ENCODE assay signal across 16 cellular contexts in the genomic region with DNA sequence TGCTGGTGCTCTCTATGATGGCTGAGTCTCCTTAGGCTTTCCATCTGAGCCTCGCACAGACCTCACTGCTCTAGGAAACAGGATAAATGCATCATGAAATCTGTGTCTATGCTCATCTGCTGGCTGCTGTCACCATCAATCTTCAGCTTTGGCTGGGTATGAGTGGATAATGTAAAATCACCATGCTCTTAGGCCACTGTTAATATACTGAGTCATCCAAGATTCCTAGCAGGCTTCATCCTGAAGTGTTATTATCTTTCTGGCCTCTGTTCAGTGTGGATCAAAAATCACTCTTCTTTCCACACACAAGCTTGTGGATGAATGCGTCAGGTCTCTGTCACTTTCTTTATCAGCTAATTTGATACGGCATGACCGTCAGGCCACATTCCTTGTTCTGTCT.
DNase-seq lines count a peak whose midpoint lies in the region; ATAC-seq and TF ChIP-seq lines count a peak whose summit lies in the region.
"Had no signal": no experiment of that assay in that cellular context is flagged by ENCODE, and none has a peak within 500 bp of the region (broad histone marks: within the 10 kb centered on the region; RNA-seq: fewer than 3 reads in every experiment).

No MANE protein-coding gene starts in this region.

- H3K36me3 ChIP-seq in heart left ventricle (no peaks in the 10 kb centered on the region), gastroesophageal sphincter (no peaks in the 10 kb centered on the region)
- no peaks in the 10 kb centered on the region for H3K36me3 ChIP-seq in CD8-positive, alpha-beta memory T cell (ENCODE audit: insufficient read depth, low read length)
- H3K36me3 ChIP-seq: HAP-1, SJSA1 had no signal

- no peak for TF ChIP-seq EP300 in gastroesophageal sphincter (IDR thresholded peaks at IDR 0.05)

- H3K9me3 ChIP-seq in heart left ventricle: no peaks in the 10 kb centered on the region
- H3K9me3 ChIP-seq in CD8-positive, alpha-beta memory T cell (ENCODE audit: low read length): no peaks in the 10 kb centered on the region
- H3K9me3 ChIP-seq in gastroesophageal sphincter: no peaks in the 10 kb centered on the region
- H3K9me3 ChIP-seq: HAP-1, SJSA1 had no signal

- peak; percentile 90 to 94 for ATAC-seq in left cardiac atrium
- no peak for ATAC-seq in heart left ventricle
- ATAC-seq in gastroesophageal sphincter: no peak
- ATAC-seq: PC-3 had no signal

- WGBS in heart left ventricle, 4 donors: 58 to 67% (median 62%) methylated on average over 4 of the region's 4 CpGs
- WGBS in gastroesophageal sphincter (ENCODE audit: low coverage in 1 of 2), 2 donors: 87% methylated on average over 4 of the region's 4 CpGs

- intact Hi-C loops in left cardiac atrium (cut with DNase I): no loop called here
- intact Hi-C loops in heart left ventricle (cut with DNase I): loop anchor here in 1 of 10 donors (5.0 kb wide), 1 partner anchor 387 kb away; no protein-coding TSS in a partner anchor

- H3K4me1 Mint-ChIP-seq in CD8-positive, alpha-beta memory T cell: no peaks in the 10 kb centered on the region

- TF ChIP-seq POLR2A in heart left ventricle (IDR thresholded peaks at IDR 0.05): no peak
- no peak for TF ChIP-seq POLR2A in gastroesophageal sphincter (IDR thresholded peaks at IDR 0.05)

- H3K4me1 ChIP-seq in heart left ventricle (no peaks in the 10 kb centered on the region), gastroesophageal sphincter (no peaks in the 10 kb centered on the region)
- H3K4me1 ChIP-seq in CD8-positive, alpha-beta memory T cell (ENCODE audit: insufficient read depth, low read length): no peaks in the 10 kb centered on the region
- H3K4me1 ChIP-seq: HAP-1, SJSA1 had no signal

- H3K4me3 ChIP-seq in heart left ventricle (no peak overlapping the region), gastroesophageal sphincter (no peak overlapping the region)
- H3K4me3 ChIP-seq in CD8-positive, alpha-beta memory T cell (ENCODE audit: low read length): no peak overlapping the region
- H3K4me3 ChIP-seq: HAP-1, SJSA1 had no signal

- no peak for DNase-seq in left cardiac atrium
- no peak for DNase-seq in heart left ventricle
- peak; percentile 56 for DNase-seq in SK-N-DZ (ENCODE audit: low spot score)
- DNase-seq in glomerular visceral epithelial cell (ENCODE audit: extremely low spot score): peak; percentile 25
- no peak for DNase-seq in CD8-positive, alpha-beta memory T cell
- no peak for DNase-seq in NCI-H510A treated with DMSO at 0.1 percent for 48 hours (lab: John Stamatoyannopoulos, UW)
- DNase-seq in NCI-H345 treated with DMSO at 0.1 percent for 48 hours (lab: John Stamatoyannopoulos, UW; ENCODE audit: unreplicated experiment): no peak
- DNase-seq: DMS 273 treated with DMSO at 0.1 percent for 48 hours, NCI-H187 treated with DMSO at 0.1 percent for 48 hours, NCI-H446 treated with DMSO at 0.1 percent for 48 hours, NCI-H748 treated with DMSO at 0.1 percent for 48 hours, PC-3 had no signal

- POLR2A ChIA-PET in CD8-positive, alpha-beta memory T cell (lab: Charles Lee): no interaction called here

- H3K27me3 ChIP-seq in heart left ventricle (no peaks in the 10 kb centered on the region), gastroesophageal sphincter (no peaks in the 10 kb centered on the region)
- no peaks in the 10 kb centered on the region for H3K27me3 ChIP-seq in CD8-positive, alpha-beta memory T cell (ENCODE audit: insufficient read depth, low read length, poor library complexity, severe bottlenecking)
- H3K27me3 ChIP-seq: SJSA1 had no signal

- CTCF ChIA-PET in CD8-positive, alpha-beta memory T cell (lab: Charles Lee): no interaction called here

- H3K27ac ChIP-seq in heart left ventricle: no peak overlapping the region
- no peak overlapping the region for H3K27ac ChIP-seq in CD8-positive, alpha-beta memory T cell (ENCODE audit: low read depth, low read length)
- no peak overlapping the region for H3K27ac ChIP-seq in gastroesophageal sphincter
- H3K27ac ChIP-seq: C4-2B, SJSA1 had no signal

- H3K27me3 Mint-ChIP-seq in CD8-positive, alpha-beta memory T cell: peaks cover 4 to 24% of the 10 kb centered on the region in 2 donors

- H3K9me3 Mint-ChIP-seq in CD8-positive, alpha-beta memory T cell: peaks cover 0 to 2% (median 0%) of the 10 kb centered on the region in 5 donors

- H3K36me3 Mint-ChIP-seq in CD8-positive, alpha-beta memory T cell: no peaks in the 10 kb centered on the region

- TF ChIP-seq CTCF in heart left ventricle (IDR thresholded peaks at IDR 0.05) (no peak), gastroesophageal sphincter (IDR thresholded peaks at IDR 0.05) (no peak)

- H3K27ac Mint-ChIP-seq in CD8-positive, alpha-beta memory T cell: no peak overlapping the region

- no peak overlapping the region for H3K4me3 Mint-ChIP-seq in CD8-positive, alpha-beta memory T cell

Comparison
In these comparisons a context has a peak if more than half of its experiments do, and no peak if none do; other contexts are left out.
1. ATAC-seq: peak in left cardiac atrium (2 of 2); none in heart left ventricle (0 of 4) and gastroesophageal sphincter (single experiment).
2. DNase-seq: peak in SK-N-DZ (single experiment) and glomerular visceral epithelial cell (single experiment); none in left cardiac atrium (single experiment), heart left ventricle (0 of 5), CD8-positive, alpha-beta memory T cell (0 of 5), NCI-H510A treated with DMSO at 0.1 percent for 48 hours (single experiment) and NCI-H345 treated with DMSO at 0.1 percent for 48 hours (single experiment).